8 cellular contexts compared by ENCODE assay signal in genomic region chr19:42034640-42035384, GRCh38. TPM values are rescaled to one million over a fixed set of nuclear protein-coding genes. Genes with fewer than 3 reads are reported as not detected.
DNase-seq lines count a peak whose midpoint lies in the region; ATAC-seq and TF ChIP-seq lines count a peak whose summit lies in the region.
"Not testable (repeated sequence)": the region's sequence is repeated elsewhere in the genome, so short reads cannot be mapped to it uniquely, and the experiment has no call there.

No MANE protein-coding gene starts in this region.

- not testable (repeated sequence) for DNase-seq in BJ (ENCODE audit: low read depth)
- peak; percentile 94 for DNase-seq in GM23338 (ENCODE audit: low spot score)
- DNase-seq in NCI-H2029 treated with DMSO at 0.1 percent for 48 hours (lab: John Stamatoyannopoulos, UW): peak; percentile 55
- peak; percentile 47 for DNase-seq in T follicular helper cell (ENCODE audit: low read depth)
- peak; percentile 88 for DNase-seq in activated effector memory CD4-positive, alpha-beta T cell treated with anti-CD3 and anti-CD28 coated beads, Interleukin-2, amount 50 U/mL, for 16 hours
- peak; percentile 42 for DNase-seq in fibroblast of gingiva (ENCODE audit: low read depth)
- DNase-seq in midbrain (lab: John Stamatoyannopoulos, UW): peak; percentile 50
- peak; percentile 48 to 71 (median 48) for DNase-seq in stimulated activated CD4-positive, alpha-beta T cell treated with anti-CD3 and anti-CD28 coated beads, TNF-alpha, amount 100 ng/mL, for 48 hours (ENCODE audit: low read depth in 3 of 3)

- not testable (repeated sequence) for H3K9me3 Mint-ChIP-seq in GM23338

- peaks cover 32% of the 10 kb centered on the region for H3K4me1 Mint-ChIP-seq in GM23338

- not testable (repeated sequence) for H3K4me3 ChIP-seq in BJ (ENCODE audit: low read depth, low read length)
- H3K4me3 ChIP-seq in GM23338: 0 out of 2 replicates have a peak overlapping the region, but pooled peaks have one; percentile 19

- peak; percentile 80 for ATAC-seq in GM23338

- peak overlapping the region; percentile 36; the same call in 2 of the 3 replicates for H3K4me3 Mint-ChIP-seq in GM23338

- H4K20me1 ChIP-seq in GM23338 (replicated peaks; ENCODE audit: insufficient read depth): not testable (repeated sequence)

- not testable (repeated sequence) for H2AFZ ChIP-seq in GM23338

- peak overlapping the region; percentile 92 for H3K27ac Mint-ChIP-seq in GM23338

- POLR2A ChIA-PET in BJ (lab: Charles Lee): not testable (repeated sequence)

- peaks cover 10% of the 10 kb centered on the region for H3F3A ChIP-seq in GM23338 (replicated peaks; ENCODE audit: low read depth)

- peak overlapping the region; percentile 98 for H3K27ac ChIP-seq in GM23338 (ENCODE audit: low read depth)

- H3K27me3 Mint-ChIP-seq in GM23338 (ENCODE audit: insufficient read depth, low read depth, poor library complexity): not testable (repeated sequence)

- peaks cover 35% of the 10 kb centered on the region for H3K36me3 Mint-ChIP-seq in GM23338 (ENCODE audit: low read depth)

- H3K79me2 ChIP-seq in GM23338 (replicated peaks; ENCODE audit: insufficient read depth): not testable (repeated sequence)

- TF ChIP-seq CTCF in BJ (IDR thresholded peaks at IDR 0.05; ENCODE audit: insufficient read depth, low read depth, low read length): peak; percentile 89
- TF ChIP-seq CTCF in GM23338 (conservative IDR thresholded peaks at IDR 0.05; ENCODE audit: low read depth in 2 of 2): peak; percentile 94 to 100

- not testable (repeated sequence) for H3K36me3 ChIP-seq in BJ (ENCODE audit: control insufficient read depth, insufficient read depth, low read length); GM23338 (ENCODE audit: insufficient read depth)

- H3K4me1 ChIP-seq in GM23338 (ENCODE audit: insufficient read depth): peaks cover 17% of the 10 kb centered on the region

- H3K9me2 ChIP-seq in GM23338 (ENCODE audit: insufficient read depth): not testable (repeated sequence)

- peak overlapping the region; percentile 46; the same call in 1 of the 2 replicates for H3K4me2 ChIP-seq in GM23338

- not testable (repeated sequence) for H3K27me3 ChIP-seq in BJ (ENCODE audit: control insufficient read depth, insufficient read depth, low read length); GM23338 (ENCODE audit: insufficient read depth)

- CTCF ChIA-PET in BJ (lab: Yijun Ruan, JAX): interaction anchor here (0.7 to 3.7 kb wide), 23 partner anchors 8 to 405 kb away, joined by 3 to 36 read pairs (median 6); partner anchors contain the start of genes ATP1A3 and RABAC1

RNA-seq across cellular contexts. Expression of gene GRIK5, which starts 35.2 kb away (rescaled TPM):
- polyA plus RNA-seq in BJ (2011; rRNA removed) (0.06 and 0.10 TPM in 2 replicates), GM23338 (2016; fragmentation: Nextera tagmentation; extraction: Ambion mirVana) (5.1 and 6.2 TPM in 2 replicates)
- 0.09 and 0.15 TPM in 2 replicates for polyA minus RNA-seq in BJ (2011; rRNA and poly(A)+ RNA removed)
- 34.3 and 42.5 TPM in 2 replicates for total RNA-seq in GM23338 (2014; rRNA removed; shearing (Covaris generic))

RNA-seq across cellular contexts. Expression of gene ATP1A3, which starts 40.8 kb away (rescaled TPM):
- polyA plus RNA-seq in BJ (2011; rRNA removed) (0.11 and 0.32 TPM in 2 replicates), GM23338 (2016; fragmentation: Nextera tagmentation; extraction: Ambion mirVana) (11.0 and 11.5 TPM in 2 replicates)
- polyA minus RNA-seq in BJ (2011; rRNA and poly(A)+ RNA removed): 0.38 and 0.62 TPM in 2 replicates
- 33.1 and 37.3 TPM in 2 replicates for total RNA-seq in GM23338 (2014; rRNA removed; shearing (Covaris generic))

RNA-seq across cellular contexts. Expression of gene ZNF574, which starts 41.2 kb away (rescaled TPM):
- polyA plus RNA-seq in BJ (2011; rRNA removed) (5.6 and 10.4 TPM in 2 replicates), GM23338 (2016; fragmentation: Nextera tagmentation; extraction: Ambion mirVana) (18.7 and 19.4 TPM in 2 replicates)
- polyA minus RNA-seq in BJ (2011; rRNA and poly(A)+ RNA removed): 22.8 and 31.8 TPM in 2 replicates
- 50.8 and 61.2 TPM in 2 replicates for total RNA-seq in GM23338 (2014; rRNA removed; shearing (Covaris generic))
